ENCODE assay signal across 17 cellular contexts in the genomic region with DNA sequence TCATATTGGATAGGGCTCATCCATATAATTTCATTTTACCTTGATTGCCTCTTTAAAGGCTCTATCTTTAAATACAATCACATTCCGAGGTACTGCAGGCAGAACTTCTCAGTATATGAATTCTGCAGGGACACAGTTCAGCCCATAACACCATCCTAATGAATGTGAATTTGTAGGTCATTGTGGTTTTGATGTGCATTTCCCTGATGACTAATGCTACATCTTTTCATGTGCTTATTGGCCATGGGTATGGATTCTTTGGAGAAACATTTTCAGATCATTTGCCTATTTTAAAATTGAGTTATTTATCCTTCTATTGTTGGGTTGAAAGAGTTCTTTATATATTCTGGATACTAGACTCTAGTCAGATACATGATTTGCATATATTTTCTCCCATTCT. TPM values are rescaled to one million over a fixed set of nuclear protein-coding genes. Genes with fewer than 3 reads are reported as not detected.
A peak's percentile ranks its signal among the peaks of the same experiment; 100 is the strongest.
DNase-seq lines count a peak whose midpoint lies in the region; ATAC-seq, FAIRE-seq and TF ChIP-seq lines count a peak whose summit lies in the region.
"Had no signal": no experiment of that assay in that cellular context is flagged by ENCODE, and none has a peak within 500 bp of the region (broad histone marks: within the 10 kb centered on the region; RNA-seq: fewer than 3 reads in every experiment).

No MANE protein-coding gene starts in this region.

- intact Hi-C loops in lower leg skin (cut with DNase I; ENCODE audit: low total_unique reads): no loop called here

- H2AFZ ChIP-seq in ACC112 (ENCODE audit: low read length, unreplicated experiment): no peak overlapping the region

- FAIRE-seq in TTC549 (lab: Jason Lieb, UNC): peak; percentile 34
- FAIRE-seq: frontal cortex had no signal

- WGBS in lower leg skin, 2 donors: 64 to 76% methylated on average over 1 of the region's 1 CpG

- H3K27me3 ChIP-seq in ACC112 (ENCODE audit: insufficient read depth, low read length): no peaks in the 10 kb centered on the region

- H3K36me3 ChIP-seq in ACC112 (ENCODE audit: insufficient read depth, low read length): no peaks in the 10 kb centered on the region

- TF ChIP-seq CTCF in lower leg skin (IDR thresholded peaks at IDR 0.05): no peak

- H3K4me1 ChIP-seq in ACC112 (ENCODE audit: control insufficient read depth, insufficient read depth, low read length, unreplicated experiment): peaks cover 8% of the 10 kb centered on the region

- no peaks in the 10 kb centered on the region for H3K79me2 ChIP-seq in ACC112 (ENCODE audit: control insufficient read depth, insufficient read depth, low read length, unreplicated experiment)

- no peak for ATAC-seq in HG02852 (IDR thresholded peaks at IDR 0.05; ENCODE audit: unreplicated experiment)
- ATAC-seq: activated T-cell treated with anti-CD3 and anti-CD28 coated beads, Interleukin-2, amount 50 U/mL, for 4 hours; stimulated activated naive CD8-positive, alpha-beta T cell treated with anti-CD3 and anti-CD28 coated beads, Interleukin-15, amount 100 ng/mL, for 72 hours had no signal

- no peak overlapping the region for H3K4me3 ChIP-seq in ACC112 (ENCODE audit: low read depth, low read length)
- no peak overlapping the region for H3K4me3 ChIP-seq in lower leg skin (ENCODE audit: low read depth, poor library complexity, severe bottlenecking)

- TF ChIP-seq POLR2A in lower leg skin (IDR thresholded peaks at IDR 0.05): no peak

- DNase-seq in H4 (ENCODE audit: low spot score): peak; percentile 27
- DNase-seq in fibroblast of peridontal ligament (ENCODE audit: extremely low read depth): peak; percentile 35
- DNase-seq in DMS79 (lab: John Stamatoyannopoulos, UW): no peak
- DNase-seq in stimulated activated CD4-positive, alpha-beta T cell treated with anti-CD3 and anti-CD28 coated beads, Interleukin-15, amount 100 ng/mL, for 24 hours: no peak
- DNase-seq in lower leg skin (ENCODE audit: low spot score in 2 of 2): no peak
- DNase-seq: activated T-cell treated with anti-CD3 and anti-CD28 coated beads, Interleukin-2, amount 50 U/mL, for 4 hours; amniotic stem cell; DMS 273 treated with DMSO at 0.1 percent for 48 hours; NCI-H82; occipital lobe; RPMI8226; stimulated activated naive CD8-positive, alpha-beta T cell treated with anti-CD3 and anti-CD28 coated beads, Interleukin-15, amount 100 ng/mL, for 72 hours had no signal

- peak overlapping the region; percentile 20; the same call in 1 of the 2 replicates for H3K27ac ChIP-seq in ACC112 (ENCODE audit: low read depth, low read length)
- H3K27ac ChIP-seq: HL-60 had no signal

RNA-seq across cellular contexts. Expression of gene RPS6KC1, which starts 9.6 kb away (rescaled TPM):
- total RNA-seq in H4 (2014; rRNA removed; shearing (Covaris generic)): 11.4 and 16.6 TPM in 2 replicates
- total RNA-seq in lower leg skin: 10 to 100 TPM in 3 of 4 donors, 1 to 10 TPM in 1; 7.6 to 15.5 (median 10.6) TPM

RNA-seq across cellular contexts. Expression of gene ANGEL2, which starts 25.8 kb away (rescaled TPM):
- 30.8 and 32.7 TPM in 2 replicates for total RNA-seq in H4 (2014; rRNA removed; shearing (Covaris generic))
- 10 to 100 TPM; 23.8 to 53.3 (median 31.2) TPM for total RNA-seq in lower leg skin

Comparison
In these comparisons a context has a peak if more than half of its experiments do, and no peak if none do; other contexts are left out.
1. DNase-seq: peak in H4 (single experiment) and fibroblast of peridontal ligament (single experiment); none in DMS79 (single experiment), stimulated activated CD4-positive, alpha-beta T cell treated with anti-CD3 and anti-CD28 coated beads, Interleukin-15, amount 100 ng/mL, for 24 hours (single experiment) and lower leg skin (0 of 2).